8 cellular contexts compared by ENCODE assay signal in genomic region chr11:121321614-121322243, GRCh38. TPM values are rescaled to one million over a fixed set of nuclear protein-coding genes. Genes with fewer than 3 reads are reported as not detected.
DNase-seq lines count a peak whose midpoint lies in the region; ATAC-seq, FAIRE-seq and TF ChIP-seq lines count a peak whose summit lies in the region.

No MANE protein-coding gene starts in this region.

- H3K27ac Mint-ChIP-seq in mesothelial cell of epicardium: no peak overlapping the region

- H3K4me3 Mint-ChIP-seq in mesothelial cell of epicardium: no peak overlapping the region

- no peak for DNase-seq in Right ventricle myocardium superior
- DNase-seq in cardiac septum (ENCODE audit: low spot score): no peak
- peak; percentile 63 for DNase-seq in NCI-H774 (lab: John Stamatoyannopoulos, UW)
- DNase-seq in astrocyte of the cerebellum (ENCODE audit: low read depth): no peak
- DNase-seq in kidney: no peak
- DNase-seq in transverse colon: peak; percentile 49
- DNase-seq in mesothelial cell of epicardium (ENCODE audit: low spot score in 2 of 2, unreplicated experiment in 2 of 2): no peak

- no peaks in the 10 kb centered on the region for H3K9me3 Mint-ChIP-seq in mesothelial cell of epicardium

- H3K27ac ChIP-seq in kidney (ENCODE audit: low read depth in 2 of 2, low read length in 2 of 2) (no peak overlapping the region), transverse colon (no peak overlapping the region)

- TF ChIP-seq CTCF in astrocyte of the cerebellum (IDR thresholded peaks at IDR 0.05; ENCODE audit: low read depth, low read length, missing control alignments) (peak; percentile 21), kidney (IDR thresholded peaks at IDR 0.05; ENCODE audit: borderline replicate concordance, extremely low read depth, insufficient read depth) (peak; percentile 41), transverse colon (IDR thresholded peaks at IDR 0.05) (peak; percentile 27 to 67 (median 45)), mesothelial cell of epicardium (IDR thresholded peaks at IDR 0.05; ENCODE audit: unreplicated experiment) (no peak)

- peaks cover 7% of the 10 kb centered on the region for H3K4me1 Mint-ChIP-seq in mesothelial cell of epicardium

- ATAC-seq in Right ventricle myocardium superior (ENCODE audit: poor library complexity) (peak; percentile 87), HG02798 (IDR thresholded peaks at IDR 0.05; ENCODE audit: poor library complexity, unreplicated experiment) (peak; percentile 78)

- H3K4me3 ChIP-seq in astrocyte of the cerebellum (ENCODE audit: low read depth, low read length): no peak overlapping the region
- no peak overlapping the region for H3K4me3 ChIP-seq in kidney (ENCODE audit: low read length in 2 of 2)
- no peak overlapping the region for H3K4me3 ChIP-seq in transverse colon

- TF ChIP-seq POLR2A in transverse colon (IDR thresholded peaks at IDR 0.05): no peak

- H3K36me3 Mint-ChIP-seq in mesothelial cell of epicardium: no peaks in the 10 kb centered on the region

- H3K27me3 ChIP-seq in transverse colon: no peaks in the 10 kb centered on the region

- WGBS in transverse colon (ENCODE audit: low coverage in 1 of 2), 2 donors: 30 to 33% methylated on average over 5 to 7 of the region's 7 CpGs

- intact Hi-C loops in Right ventricle myocardium superior (cut with DNase I): loop anchor here (2.0 kb wide), 2 partner anchors 211 to 269 kb away; no protein-coding TSS in a partner anchor
- intact Hi-C loops in cardiac septum (cut with DNase I): loop anchor here (5.0 to 10.0 kb wide), 2 partner anchors 131 to 213 kb away; partner anchors contain the start of genes SORL1 and SORL1-AS1
- intact Hi-C loops in kidney (cut with DNase I): no loop called here
- intact Hi-C loops in transverse colon (cut with DNase I; ENCODE audit: low total_unique reads): no loop called here

- no peaks in the 10 kb centered on the region for H3K4me1 ChIP-seq in kidney (ENCODE audit: control insufficient read depth in 1 of 2, insufficient read depth in 1 of 2, low read depth in 1 of 2, low read length in 2 of 2)
- peaks cover 0 to 4% (median 0%) of the 10 kb centered on the region in 4 donors for H3K4me1 ChIP-seq in transverse colon

- H3K36me3 ChIP-seq in kidney (ENCODE audit: control insufficient read depth in 1 of 2, insufficient read depth in 2 of 2, low read length in 2 of 2) (no peaks in the 10 kb centered on the region), transverse colon (no peaks in the 10 kb centered on the region)

- peaks cover 5% of the 10 kb centered on the region for H3K27me3 Mint-ChIP-seq in mesothelial cell of epicardium (ENCODE audit: low read depth)

- H3K9me3 ChIP-seq in kidney (ENCODE audit: control insufficient read depth in 1 of 2, low read length in 2 of 2) (no peaks in the 10 kb centered on the region), transverse colon (no peaks in the 10 kb centered on the region)

- FAIRE-seq in kidney (lab: Jason Lieb, UNC): no peak

- in situ Hi-C loops in astrocyte of the cerebellum (cut with HindIII; ENCODE audit: low sequenced_read_pairs): no loop called here
- in situ Hi-C loops in transverse colon (cut with MboI; ENCODE audit: low pct_ligation_motif_present in 1 of 4, low pct_unique_long_range_greater_than_20kb in 1 of 4, low sequenced_read_pairs in 3 of 4): loop anchor here in 2 of 4 donors (5.0 to 25.0 kb wide), 2 partner anchors 271 to 1191 kb away; no protein-coding TSS in a partner anchor

- H3K9ac ChIP-seq in kidney (ENCODE audit: low read length in 2 of 2): no peak overlapping the region

- no peak for TF ChIP-seq EP300 in transverse colon (IDR thresholded peaks at IDR 0.05; ENCODE audit: low read depth)

RNA-seq across cellular contexts. Expression of gene SC5D, which starts 29.2 kb away (rescaled TPM):
- total RNA-seq in Right ventricle myocardium superior (18.0 TPM), cardiac septum (20.6 TPM), kidney (26.6 TPM), transverse colon (10 to 100 TPM; 12.9 to 31.5 (median 20.3) TPM), mesothelial cell of epicardium (48.8 to 54.1 TPM (median 51.4 TPM) in 3 replicates)
- 43.3 TPM for polyA plus RNA-seq in kidney (ENCODE audit: insufficient read depth, low read depth, low replicate concordance)

Comparison
In these comparisons a context has a peak if more than half of its experiments do, and no peak if none do; other contexts are left out.
1. DNase-seq: peak in NCI-H774 (single experiment) and transverse colon (single experiment); none in Right ventricle myocardium superior (single experiment), cardiac septum (single experiment), astrocyte of the cerebellum (single experiment), kidney (single experiment) and mesothelial cell of epicardium (0 of 2).
2. intact Hi-C loops: an anchor here in Right ventricle myocardium superior (2.0 kb wide) and cardiac septum (5.0 to 10.0 kb wide); none called in kidney and transverse colon.